ENCODE assay signal across 30 cellular contexts in genomic region chr12:89476889-89477288, GRCh38.
"Had no signal": no experiment of that assay in that cellular context is flagged by ENCODE, and none has a peak within 500 bp of the region (broad histone marks: within the 10 kb centered on the region; RNA-seq: fewer than 3 reads in every experiment).

No MANE protein-coding gene starts in this region.

- H3K27ac Mint-ChIP-seq: activated naive CD4-positive, alpha-beta T cell treated with anti-CD3 and anti-CD28 coated beads for 36 hours; activated naive CD8-positive, alpha-beta T cell treated with anti-CD3 and anti-CD28 coated beads, Interleukin-2, amount 10 ng/mL, durations not matched to agents 7 days and 5 days; brain had no signal

- H3K36me3 ChIP-seq: ascending aorta, cardiac muscle cell, left ventricle myocardium inferior, pancreas, prostate gland, upper lobe of left lung, vagina had no signal

- H3K27ac ChIP-seq: ascending aorta, cardiac muscle cell, coronary artery, foreskin keratinocyte, left ventricle myocardium inferior, pancreas, prostate gland, vagina had no signal

- H3K4me3 Mint-ChIP-seq: activated CD8-positive, alpha-beta T cell treated with anti-CD3 and anti-CD28 coated beads for 36 hours; activated naive CD4-positive, alpha-beta T cell treated with anti-CD3 and anti-CD28 coated beads for 36 hours; brain; neural crest cell had no signal

- H3K36me3 Mint-ChIP-seq: brain had no signal

- ATAC-seq: activated CD8-positive, alpha-beta T cell treated with anti-CD3 and anti-CD28 coated beads for 36 hours; foreskin keratinocyte; pancreas had no signal

- DNase-seq: activated CD4-positive, alpha-beta T cell treated with anti-CD3 and anti-CD28 coated beads for 4 hours; activated CD4-positive, CD25-positive, alpha-beta regulatory T cell; activated CD8-positive, alpha-beta T cell treated with anti-CD3 and anti-CD28 coated beads for 36 hours; activated effector memory CD4-positive, alpha-beta T cell treated with Interleukin-2 at 50 U/mL for 16 hours; activated naive CD4-positive, alpha-beta T cell treated with anti-CD3 and anti-CD28 coated beads for 36 hours; activated naive CD8-positive, alpha-beta T cell treated with anti-CD3 and anti-CD28 coated beads, Interleukin-2, amount 10 ng/mL, durations not matched to agents 7 days and 5 days; activated T-cell treated with anti-CD3 and anti-CD28 coated beads for 4 hours; activated T-cell treated with anti-CD3 and anti-CD28 coated beads, Interleukin-2, amount 50 U/mL, for 72 hours; dorsolateral prefrontal cortex; effector memory CD4-positive, alpha-beta T cell; erythroblast; foreskin keratinocyte; left ventricle myocardium inferior; nucleus accumbens; pancreas; retina; stimulated activated CD4-positive, alpha-beta T cell treated with anti-CD3 and anti-CD28 coated beads, Interleukin-15, amount 100 ng/mL, for 24 hours; T-cell; upper lobe of left lung had no signal

- H3K9me3 ChIP-seq: ascending aorta, left ventricle myocardium inferior, pancreas, prostate gland, upper lobe of left lung, vagina had no signal

- H3K4me3 ChIP-seq: ascending aorta, cardiac muscle cell, coronary artery, dorsolateral prefrontal cortex, left ventricle myocardium inferior, pancreas, prostate gland, smooth muscle cell, upper lobe of left lung, vagina had no signal

- FAIRE-seq: islet of Langerhans, pancreas had no signal

- H3K27me3 Mint-ChIP-seq: activated CD8-positive, alpha-beta T cell treated with anti-CD3 and anti-CD28 coated beads for 36 hours; activated naive CD8-positive, alpha-beta T cell treated with anti-CD3 and anti-CD28 coated beads, Interleukin-2, amount 10 ng/mL, durations not matched to agents 7 days and 5 days; brain; stimulated activated naive CD8-positive, alpha-beta T cell treated with anti-CD3 and anti-CD28 coated beads, Interleukin-15, Interleukin-2, amounts not matched to agents 100 ng/mL and 50 ng/mL, for 24 hours; T-cell had no signal

- H3K4me1 ChIP-seq: ascending aorta, left ventricle myocardium inferior, pancreas, prostate gland, vagina had no signal

- H3K9me3 Mint-ChIP-seq: activated CD8-positive, alpha-beta T cell treated with anti-CD3 and anti-CD28 coated beads for 36 hours; activated naive CD4-positive, alpha-beta T cell treated with anti-CD3 and anti-CD28 coated beads for 36 hours; activated naive CD8-positive, alpha-beta T cell treated with anti-CD3 and anti-CD28 coated beads, Interleukin-2, amount 10 ng/mL, durations not matched to agents 7 days and 5 days; activated T-cell treated with anti-CD3 and anti-CD28 coated beads, Interleukin-2, amount 50 U/mL, for 72 hours; brain; neural crest cell; stimulated activated naive CD8-positive, alpha-beta T cell treated with anti-CD3 and anti-CD28 coated beads, Interleukin-15, Interleukin-2, amounts not matched to agents 100 ng/mL and 50 ng/mL, for 24 hours; T-cell; T-helper 2 cell treated with Interferon-gamma antibody and Interleukin-4, amounts not matched to agents 5 μg/mL and 100 μg/mL, for 36 hours had no signal

- H3K4me2 ChIP-seq: smooth muscle cell had no signal

- H3K27me3 ChIP-seq: ascending aorta, cardiac muscle cell, dorsolateral prefrontal cortex, foreskin keratinocyte, pancreas, upper lobe of left lung, vagina had no signal
